Comparison of ENCODE assay signal across 19 cellular contexts in the genomic region with DNA sequence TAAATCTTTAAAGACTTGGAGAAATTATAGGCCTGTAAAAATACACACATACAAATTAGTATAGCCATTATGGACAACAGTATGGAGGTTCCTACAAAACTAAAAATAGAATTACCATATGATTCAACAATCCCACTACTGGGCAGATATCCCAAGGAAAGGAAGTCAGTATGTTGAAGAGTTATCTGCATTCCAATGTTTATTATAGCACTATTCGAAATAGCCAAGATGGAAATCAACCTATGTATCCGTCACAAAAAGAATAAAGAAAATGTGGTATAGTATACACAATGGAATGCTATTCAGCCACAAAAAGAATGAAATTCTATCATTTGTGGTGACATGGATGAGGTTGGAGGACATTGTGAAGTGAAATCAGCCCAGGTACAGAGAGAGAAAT. TPM values are rescaled to one million over a fixed set of nuclear protein-coding genes. Genes with fewer than 3 reads are reported as not detected.
DNase-seq lines count a peak whose midpoint lies in the region; ATAC-seq, FAIRE-seq and TF ChIP-seq lines count a peak whose summit lies in the region.
"Had no signal": no experiment of that assay in that cellular context is flagged by ENCODE, and none has a peak within 500 bp of the region (broad histone marks: within the 10 kb centered on the region; RNA-seq: fewer than 3 reads in every experiment).

No MANE protein-coding gene starts in this region.

- H3K27ac Mint-ChIP-seq in WTC11 = peak overlapping the region; percentile 25; the same call in 1 of the 2 replicates
- no peak overlapping the region for H3K27ac Mint-ChIP-seq in naive thymus-derived CD4-positive, alpha-beta T cell
- H3K27ac Mint-ChIP-seq: CD8-positive, alpha-beta memory T cell had no signal

- no peaks in the 10 kb centered on the region for H3K36me3 ChIP-seq in naive thymus-derived CD4-positive, alpha-beta T cell (ENCODE audit: control insufficient read depth in 2 of 3, insufficient read depth in 3 of 3, low read length in 3 of 3)
- H3K36me3 ChIP-seq: BLaER1 had no signal

- no peak overlapping the region for H3K27ac ChIP-seq in AG04450 (ENCODE audit: low read depth, low read length)
- H3K27ac ChIP-seq in RWPE1 = no peak overlapping the region
- no peak overlapping the region for H3K27ac ChIP-seq in naive thymus-derived CD4-positive, alpha-beta T cell (ENCODE audit: low read depth, low read length)
- H3K27ac ChIP-seq: BLaER1 had no signal

- TF ChIP-seq POLR2A in H54 (IDR thresholded peaks at IDR 0.05; ENCODE audit: low read depth, low read length) = no peak

- no peaks in the 10 kb centered on the region for H3K36me3 Mint-ChIP-seq in WTC11
- H3K36me3 Mint-ChIP-seq in naive thymus-derived CD4-positive, alpha-beta T cell = no peaks in the 10 kb centered on the region

- peak; percentile 30 for FAIRE-seq in H54 (lab: Jason Lieb, UNC)
- FAIRE-seq: A204.1, G401.6, GM12891, H1, K562 had no signal

- DNase-seq in AG04450 (ENCODE audit: low read depth, low spot score) (peak; percentile 1), H54 (ENCODE audit: insufficient read length, low spot score) (no peak), WTC11 (ENCODE audit: low spot score) (no peak), fibroblast of pulmonary artery (ENCODE audit: low read depth) (peak; percentile 0), DMS 273 (lab: John Stamatoyannopoulos, UW; ENCODE audit: unreplicated experiment) (no peak), activated T-cell treated with anti-CD3 and anti-CD28 coated beads for 4 hours (no peak), RWPE1 (ENCODE audit: low spot score) (no peak)
- no peak for DNase-seq in naive thymus-derived CD4-positive, alpha-beta T cell
- DNase-seq: AML-193; Caco-2; CD8-positive, alpha-beta memory T cell; DMS53; HCEC 1CT had no signal

- TF ChIP-seq CTCF in AG04450 (IDR thresholded peaks at IDR 0.05; ENCODE audit: low read depth, low read length) (no peak), WTC11 (IDR thresholded peaks at IDR 0.05) (no peak), fibroblast of pulmonary artery (IDR thresholded peaks at IDR 0.05; ENCODE audit: low read length, missing control alignments) (no peak), RWPE1 (conservative IDR thresholded peaks at IDR 0.05; ENCODE audit: low read depth) (no peak)

- H3K27me3 Mint-ChIP-seq in WTC11 (ENCODE audit: low read depth) = no peaks in the 10 kb centered on the region
- no peaks in the 10 kb centered on the region for H3K27me3 Mint-ChIP-seq in naive thymus-derived CD4-positive, alpha-beta T cell
- H3K27me3 Mint-ChIP-seq: CD8-positive, alpha-beta memory T cell had no signal

- no peak overlapping the region for H3K4me3 Mint-ChIP-seq in WTC11
- no peak overlapping the region for H3K4me3 Mint-ChIP-seq in naive thymus-derived CD4-positive, alpha-beta T cell
- H3K4me3 Mint-ChIP-seq: CD8-positive, alpha-beta memory T cell had no signal

- CTCF ChIA-PET in AG04450 (lab: Charles Lee) (no interaction called here), WTC11 (lab: Charles Lee) (interaction anchor here (0.7 kb wide), 2 partner anchors 286 to 1024 kb away, joined by 3 read pairs; no protein-coding TSS in a partner anchor), RWPE1 (lab: Yijun Ruan, JAX) (no interaction called here)
- CTCF ChIA-PET in naive thymus-derived CD4-positive, alpha-beta T cell (lab: Charles Lee) = no interaction called here

- no peaks in the 10 kb centered on the region for H3K9me3 Mint-ChIP-seq in WTC11
- H3K9me3 Mint-ChIP-seq in naive thymus-derived CD4-positive, alpha-beta T cell = peaks cover 0 to 18% (median 5%) of the 10 kb centered on the region in 11 donors

- intact Hi-C loops in naive thymus-derived CD4-positive, alpha-beta T cell (cut with micrococcal nuclease) = no loop called here

- H3K27me3 ChIP-seq in AG04450 (ENCODE audit: control insufficient read depth, insufficient read depth, low read length) = no peaks in the 10 kb centered on the region
- no peaks in the 10 kb centered on the region for H3K27me3 ChIP-seq in naive thymus-derived CD4-positive, alpha-beta T cell (ENCODE audit: control insufficient read depth in 2 of 2, insufficient read depth in 2 of 2, low read length in 2 of 2)
- H3K27me3 ChIP-seq: BLaER1 had no signal

- no peak for ATAC-seq in WTC11
- no peak for ATAC-seq in naive thymus-derived CD4-positive, alpha-beta T cell
- ATAC-seq: K562 had no signal

- POLR2A ChIA-PET in AG04450 (lab: Yijun Ruan, JAX) (interaction anchor here (0.6 kb wide), 1 partner anchor 92 kb away, joined by 3 read pairs; no protein-coding TSS in a partner anchor), WTC11 (lab: Charles Lee) (no interaction called here), RWPE1 (lab: Yijun Ruan, JAX; ENCODE audit: low non-redundant PET) (no interaction called here)
- POLR2A ChIA-PET in naive thymus-derived CD4-positive, alpha-beta T cell (lab: Charles Lee) = no interaction called here

- H3K4me1 ChIP-seq in naive thymus-derived CD4-positive, alpha-beta T cell (ENCODE audit: control insufficient read depth in 2 of 2, insufficient read depth in 2 of 2, low read length in 2 of 2) = no peaks in the 10 kb centered on the region
- H3K4me1 ChIP-seq: BLaER1, Caco-2 had no signal

- H3K4me1 Mint-ChIP-seq in WTC11 = no peaks in the 10 kb centered on the region; the same call in 1 of the 2 replicates
- no peaks in the 10 kb centered on the region for H3K4me1 Mint-ChIP-seq in naive thymus-derived CD4-positive, alpha-beta T cell
- H3K4me1 Mint-ChIP-seq: CD8-positive, alpha-beta memory T cell had no signal

- no peak overlapping the region for H3K4me3 ChIP-seq in AG04450 (ENCODE audit: low read depth, low read length)
- H3K4me3 ChIP-seq in fibroblast of pulmonary artery (replicated peaks; ENCODE audit: low read depth, low read length) = no peak overlapping the region
- H3K4me3 ChIP-seq in naive thymus-derived CD4-positive, alpha-beta T cell (ENCODE audit: low read length) = no peak overlapping the region
- H3K4me3 ChIP-seq: BLaER1, K562 had no signal

- H3K9me3 ChIP-seq in AG04450 (ENCODE audit: control insufficient read depth, insufficient read depth, low read length) = no peaks in the 10 kb centered on the region
- no peaks in the 10 kb centered on the region for H3K9me3 ChIP-seq in naive thymus-derived CD4-positive, alpha-beta T cell (ENCODE audit: control insufficient read depth in 2 of 3, low read length in 3 of 3)
- H3K9me3 ChIP-seq: BLaER1, Caco-2 had no signal

TF ChIP-seq in WTC11, 78 proteins besides CTCF, POLR2A, EP300 and RAD21:
- TF ChIP-seq ZSCAN18 (CRISPR knock-in tag; IDR thresholded peaks at IDR 0.05) (no peak), E2F1 (CRISPR knock-in tag; IDR thresholded peaks at IDR 0.05) (no peak), JUN (CRISPR knock-in tag; IDR thresholded peaks at IDR 0.05) (no peak), TP53 (CRISPR knock-in tag; IDR thresholded peaks at IDR 0.05) (no peak), MAX (CRISPR knock-in tag; IDR thresholded peaks at IDR 0.05) (no peak), NR2C2 (CRISPR knock-in tag; IDR thresholded peaks at IDR 0.05) (no peak), SMAD3 (CRISPR knock-in tag; IDR thresholded peaks at IDR 0.05; ENCODE audit: borderline replicate concordance) (no peak), ZNF121 (CRISPR knock-in tag; IDR thresholded peaks at IDR 0.05) (no peak), GRHL2 (CRISPR knock-in tag; IDR thresholded peaks at IDR 0.05; ENCODE audit: insufficient replicate concordance, severe bottlenecking) (no peak), ELF4 (CRISPR knock-in tag; IDR thresholded peaks at IDR 0.05; ENCODE audit: low read depth) (no peak)
- TF ChIP-seq, protein P1, sequence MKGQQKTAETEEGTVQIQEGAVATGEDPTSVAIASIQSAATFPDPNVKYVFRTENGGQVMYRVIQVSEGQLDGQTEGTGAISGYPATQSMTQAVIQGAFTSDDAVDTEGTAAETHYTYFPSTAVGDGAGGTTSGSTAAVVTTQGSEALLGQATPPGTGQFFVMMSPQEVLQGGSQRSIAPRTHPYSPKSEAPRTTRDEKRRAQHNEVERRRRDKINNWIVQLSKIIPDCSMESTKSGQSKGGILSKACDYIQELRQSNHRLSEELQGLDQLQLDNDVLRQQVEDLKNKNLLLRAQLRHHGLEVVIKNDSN (CRISPR knock-in tag; IDR thresholded peaks at IDR 0.05) = no peak
- TF ChIP-seq, protein P2, sequence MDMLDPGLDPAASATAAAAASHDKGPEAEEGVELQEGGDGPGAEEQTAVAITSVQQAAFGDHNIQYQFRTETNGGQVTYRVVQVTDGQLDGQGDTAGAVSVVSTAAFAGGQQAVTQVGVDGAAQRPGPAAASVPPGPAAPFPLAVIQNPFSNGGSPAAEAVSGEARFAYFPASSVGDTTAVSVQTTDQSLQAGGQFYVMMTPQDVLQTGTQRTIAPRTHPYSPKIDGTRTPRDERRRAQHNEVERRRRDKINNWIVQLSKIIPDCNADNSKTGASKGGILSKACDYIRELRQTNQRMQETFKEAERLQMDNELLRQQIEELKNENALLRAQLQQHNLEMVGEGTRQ (CRISPR knock-in tag; IDR thresholded peaks at IDR 0.05) = no peak
TF ChIP-seq in WTC11: peak in this region for 0.

RNA-seq across cellular contexts. Expression of gene SLITRK1, which starts 37.2 kb away (rescaled TPM):
- 0.04 and 0.05 TPM in 2 replicates for polyA plus RNA-seq in AG04450 (2011; rRNA removed)
- polyA minus RNA-seq in AG04450 (2011; rRNA and poly(A)+ RNA removed) = 0.04 and 0.18 TPM in 2 replicates
- 1.1 to 1.9 TPM (median 1.6 TPM) in 3 replicates for total RNA-seq in WTC11 (2021)
- total RNA-seq in naive thymus-derived CD4-positive, alpha-beta T cell = not detected
- not detected for polyA plus RNA-seq in naive thymus-derived CD4-positive, alpha-beta T cell
- total RNA-seq: Caco-2; CD8-positive, alpha-beta memory T cell; K562 had no signal
- polyA plus RNA-seq: CD8-positive, alpha-beta memory T cell; K562 had no signal

Comparison
In these comparisons a context has a peak if more than half of its experiments do, and no peak if none do; other contexts are left out.
1. DNase-seq: peak in AG04450 (single experiment) and fibroblast of pulmonary artery (single experiment); none in H54 (single experiment), WTC11 (single experiment), DMS 273 (single experiment), activated T-cell treated with anti-CD3 and anti-CD28 coated beads for 4 hours (single experiment), RWPE1 (single experiment) and naive thymus-derived CD4-positive, alpha-beta T cell (0 of 9).